1 cellular context compared by ENCODE assay signal in genomic region chr4:69832326-69833030, GRCh38.
A peak's percentile ranks its signal among the peaks of the same experiment; 100 is the strongest.
TF ChIP-seq lines count a peak whose summit lies in the region.

No MANE protein-coding gene starts in this region.

TF ChIP-seq in HepG2, 621 proteins besides CTCF, POLR2A, EP300 and RAD21 (continued from another document):
- TF ChIP-seq ZSCAN20 (CRISPR knock-in tag; IDR thresholded peaks at IDR 0.05; ENCODE audit: borderline replicate concordance) (no peak), AKNA (CRISPR knock-in tag; IDR thresholded peaks at IDR 0.05; ENCODE audit: borderline replicate concordance) (no peak), TARDBP (CRISPR knock-in tag; IDR thresholded peaks at IDR 0.05) (peak; percentile 93), GPN1 (CRISPR knock-in tag; IDR thresholded peaks at IDR 0.05; ENCODE audit: borderline replicate concordance) (no peak), ZC3H13 (CRISPR knock-in tag; IDR thresholded peaks at IDR 0.05) (no peak), BHLHE40 (IDR thresholded peaks at IDR 0.05; ENCODE audit: low read length) (peak; percentile 48), HNRNPH1 (optimal IDR thresholded peaks at IDR 0.05; ENCODE audit: low read depth, low read length) (no peak), ZNF672 (CRISPR knock-in tag; IDR thresholded peaks at IDR 0.05) (no peak), ELF1 (CRISPR knock-in tag; IDR thresholded peaks at IDR 0.05) (peak; percentile 40; the same call in 1 of the 2 replicates), ONECUT2 (CRISPR knock-in tag; IDR thresholded peaks at IDR 0.05) (peak; percentile 62; the same call in 1 of the 2 replicates), PHF8 (CRISPR knock-in tag; IDR thresholded peaks at IDR 0.05) (no peak), ZNF282 (IDR thresholded peaks at IDR 0.05; ENCODE audit: partially characterized antibody) (no peak), TBX3 (IDR thresholded peaks at IDR 0.05; ENCODE audit: borderline replicate concordance) (peak; percentile 78; the same call in 1 of the 2 replicates), RARG (CRISPR knock-in tag; IDR thresholded peaks at IDR 0.05; ENCODE audit: low read depth) (0 out of 2 replicates have a peak, but pooled peaks have one; percentile 5), ZNF446 (CRISPR knock-in tag; IDR thresholded peaks at IDR 0.05) (no peak), ZNF20 (CRISPR knock-in tag; IDR thresholded peaks at IDR 0.05) (no peak), MLX (CRISPR knock-in tag; IDR thresholded peaks at IDR 0.05) (peak; percentile 77), ARNT (IDR thresholded peaks at IDR 0.05) (no peak), ZNF180 (CRISPR knock-in tag; IDR thresholded peaks at IDR 0.05; ENCODE audit: borderline replicate concordance, low read depth) (no peak), MED8 (CRISPR knock-in tag; IDR thresholded peaks at IDR 0.05; ENCODE audit: insufficient replicate concordance) (peak; percentile 99), NFATC3 (CRISPR knock-in tag; IDR thresholded peaks at IDR 0.05) (no peak), NFKBIZ (CRISPR knock-in tag; IDR thresholded peaks at IDR 0.05) (peak; percentile 94; the same call in 1 of the 2 replicates), SMARCC2 (IDR thresholded peaks at IDR 0.05) (no peak), ATF7 (IDR thresholded peaks at IDR 0.05) (no peak), ATF7 (CRISPR knock-in tag; IDR thresholded peaks at IDR 0.05) (peak; percentile 70; the same call in 1 of the 2 replicates), PAF1 (CRISPR knock-in tag; IDR thresholded peaks at IDR 0.05) (no peak), KDM3A (CRISPR knock-in tag; IDR thresholded peaks at IDR 0.05; ENCODE audit: low read depth) (no peak), HMG20B (CRISPR knock-in tag; conservative IDR thresholded peaks at IDR 0.05) (peak; percentile 61; the same call in 1 of the 2 replicates), MAFF (IDR thresholded peaks at IDR 0.05; ENCODE audit: low read depth, low read length) (no peak), CEBPZ (IDR thresholded peaks at IDR 0.05; ENCODE audit: low read length) (no peak), ZNF205 (CRISPR knock-in tag; IDR thresholded peaks at IDR 0.05) (no peak; the same call in 1 of the 2 replicates), ZNF333 (CRISPR knock-in tag; IDR thresholded peaks at IDR 0.05; ENCODE audit: borderline replicate concordance) (no peak), ZNF800 (CRISPR knock-in tag; IDR thresholded peaks at IDR 0.05) (0 out of 2 replicates have a peak, but pooled peaks have one; percentile 54)
- TF ChIP-seq, protein P1, sequence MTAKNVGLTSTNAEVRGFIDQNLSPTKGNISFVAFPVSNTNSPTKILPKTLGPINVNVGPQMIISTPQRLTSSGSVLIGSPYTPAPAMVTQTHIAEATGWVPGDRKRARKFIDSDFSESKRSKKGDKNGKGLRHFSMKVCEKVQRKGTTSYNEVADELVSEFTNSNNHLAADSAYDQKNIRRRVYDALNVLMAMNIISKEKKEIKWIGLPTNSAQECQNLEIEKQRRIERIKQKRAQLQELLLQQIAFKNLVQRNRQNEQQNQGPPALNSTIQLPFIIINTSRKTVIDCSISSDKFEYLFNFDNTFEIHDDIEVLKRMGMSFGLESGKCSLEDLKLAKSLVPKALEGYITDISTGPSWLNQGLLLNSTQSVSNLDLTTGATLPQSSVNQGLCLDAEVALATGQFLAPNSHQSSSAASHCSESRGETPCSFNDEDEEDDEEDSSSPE (CRISPR knock-in tag; IDR thresholded peaks at IDR 0.05) = no peak
- TF ChIP-seq, protein P2, sequence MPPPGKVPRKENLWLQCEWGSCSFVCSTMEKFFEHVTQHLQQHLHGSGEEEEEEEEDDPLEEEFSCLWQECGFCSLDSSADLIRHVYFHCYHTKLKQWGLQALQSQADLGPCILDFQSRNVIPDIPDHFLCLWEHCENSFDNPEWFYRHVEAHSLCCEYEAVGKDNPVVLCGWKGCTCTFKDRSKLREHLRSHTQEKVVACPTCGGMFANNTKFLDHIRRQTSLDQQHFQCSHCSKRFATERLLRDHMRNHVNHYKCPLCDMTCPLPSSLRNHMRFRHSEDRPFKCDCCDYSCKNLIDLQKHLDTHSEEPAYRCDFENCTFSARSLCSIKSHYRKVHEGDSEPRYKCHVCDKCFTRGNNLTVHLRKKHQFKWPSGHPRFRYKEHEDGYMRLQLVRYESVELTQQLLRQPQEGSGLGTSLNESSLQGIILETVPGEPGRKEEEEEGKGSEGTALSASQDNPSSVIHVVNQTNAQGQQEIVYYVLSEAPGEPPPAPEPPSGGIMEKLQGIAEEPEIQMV (CRISPR knock-in tag; IDR thresholded peaks at IDR 0.05; ENCODE audit: low read depth) = 0 out of 2 replicates have a peak, but pooled peaks have one; percentile 40
- TF ChIP-seq, protein P3, sequence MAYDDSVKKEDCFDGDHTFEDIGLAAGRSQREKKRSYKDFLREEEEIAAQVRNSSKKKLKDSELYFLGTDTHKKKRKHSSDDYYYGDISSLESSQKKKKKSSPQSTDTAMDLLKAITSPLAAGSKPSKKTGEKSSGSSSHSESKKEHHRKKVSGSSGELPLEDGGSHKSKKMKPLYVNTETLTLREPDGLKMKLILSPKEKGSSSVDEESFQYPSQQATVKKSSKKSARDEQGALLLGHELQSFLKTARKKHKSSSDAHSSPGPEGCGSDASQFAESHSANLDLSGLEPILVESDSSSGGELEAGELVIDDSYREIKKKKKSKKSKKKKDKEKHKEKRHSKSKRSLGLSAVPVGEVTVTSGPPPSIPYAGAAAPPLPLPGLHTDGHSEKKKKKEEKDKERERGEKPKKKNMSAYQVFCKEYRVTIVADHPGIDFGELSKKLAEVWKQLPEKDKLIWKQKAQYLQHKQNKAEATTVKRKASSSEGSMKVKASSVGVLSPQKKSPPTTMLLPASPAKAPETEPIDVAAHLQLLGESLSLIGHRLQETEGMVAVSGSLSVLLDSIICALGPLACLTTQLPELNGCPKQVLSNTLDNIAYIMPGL (CRISPR knock-in tag; IDR thresholded peaks at IDR 0.05; ENCODE audit: borderline replicate concordance in 1 of 2, low read depth in 1 of 2) = peak in 1 of 2 experiments; percentile 64; a peak in 1 of 4 replicates
- TF ChIP-seq, protein P4, sequence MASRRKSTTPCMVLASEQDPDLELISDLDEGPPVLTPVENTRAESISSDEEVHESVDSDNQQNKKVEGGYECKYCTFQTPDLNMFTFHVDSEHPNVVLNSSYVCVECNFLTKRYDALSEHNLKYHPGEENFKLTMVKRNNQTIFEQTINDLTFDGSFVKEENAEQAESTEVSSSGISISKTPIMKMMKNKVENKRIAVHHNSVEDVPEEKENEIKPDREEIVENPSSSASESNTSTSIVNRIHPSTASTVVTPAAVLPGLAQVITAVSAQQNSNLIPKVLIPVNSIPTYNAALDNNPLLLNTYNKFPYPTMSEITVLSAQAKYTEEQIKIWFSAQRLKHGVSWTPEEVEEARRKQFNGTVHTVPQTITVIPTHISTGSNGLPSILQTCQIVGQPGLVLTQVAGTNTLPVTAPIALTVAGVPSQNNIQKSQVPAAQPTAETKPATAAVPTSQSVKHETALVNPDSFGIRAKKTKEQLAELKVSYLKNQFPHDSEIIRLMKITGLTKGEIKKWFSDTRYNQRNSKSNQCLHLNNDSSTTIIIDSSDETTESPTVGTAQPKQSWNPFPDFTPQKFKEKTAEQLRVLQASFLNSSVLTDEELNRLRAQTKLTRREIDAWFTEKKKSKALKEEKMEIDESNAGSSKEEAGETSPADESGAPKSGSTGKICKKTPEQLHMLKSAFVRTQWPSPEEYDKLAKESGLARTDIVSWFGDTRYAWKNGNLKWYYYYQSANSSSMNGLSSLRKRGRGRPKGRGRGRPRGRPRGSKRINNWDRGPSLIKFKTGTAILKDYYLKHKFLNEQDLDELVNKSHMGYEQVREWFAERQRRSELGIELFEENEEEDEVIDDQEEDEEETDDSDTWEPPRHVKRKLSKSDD (CRISPR knock-in tag; IDR thresholded peaks at IDR 0.05; ENCODE audit: low read depth) = 0 out of 2 replicates have a peak, but pooled peaks have one; percentile 40
TF ChIP-seq in HepG2: peak in this region for 219.
